1 cellular context compared by ENCODE assay signal in the genomic region with DNA sequence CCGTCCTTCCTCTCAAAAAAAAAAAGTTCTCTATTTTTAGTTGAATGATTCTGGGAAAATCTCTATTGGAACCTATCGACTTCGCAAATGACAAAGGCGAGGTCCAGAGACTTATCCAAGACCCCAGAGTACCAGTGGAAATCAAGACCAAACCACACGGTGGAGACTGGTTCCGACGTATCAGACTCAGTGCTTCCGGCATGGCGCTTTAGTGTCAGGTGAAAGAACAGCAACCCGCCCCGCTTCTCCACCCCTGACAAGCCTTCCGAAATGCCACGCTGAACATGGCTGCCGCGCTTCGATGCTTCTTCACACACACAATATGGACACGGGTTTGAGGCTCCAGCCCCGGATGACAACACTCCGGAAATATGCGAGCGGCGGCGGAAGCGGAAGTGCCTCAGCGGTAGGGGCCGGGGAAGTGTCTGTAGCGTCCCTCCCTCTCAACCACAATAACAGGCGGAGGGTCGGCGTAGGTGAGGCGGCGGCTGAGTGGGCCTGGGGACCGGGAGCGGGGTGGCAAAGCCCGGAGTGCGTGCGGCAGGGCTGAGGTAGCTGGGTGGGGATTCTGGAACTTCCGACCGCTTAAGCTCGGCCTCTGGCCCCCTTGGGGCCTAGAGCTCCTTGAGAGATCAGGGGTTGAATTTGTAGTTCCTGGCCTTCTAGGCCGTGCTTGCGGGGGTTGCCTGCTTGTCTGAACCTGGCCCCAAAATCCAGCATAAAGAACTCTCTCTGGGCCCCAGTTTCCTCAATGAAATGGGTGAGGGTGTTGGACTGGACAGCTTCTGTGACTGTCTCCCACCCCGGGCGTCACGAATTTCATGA.
TF ChIP-seq lines count a peak whose summit lies in the region.

A gene with protein sequence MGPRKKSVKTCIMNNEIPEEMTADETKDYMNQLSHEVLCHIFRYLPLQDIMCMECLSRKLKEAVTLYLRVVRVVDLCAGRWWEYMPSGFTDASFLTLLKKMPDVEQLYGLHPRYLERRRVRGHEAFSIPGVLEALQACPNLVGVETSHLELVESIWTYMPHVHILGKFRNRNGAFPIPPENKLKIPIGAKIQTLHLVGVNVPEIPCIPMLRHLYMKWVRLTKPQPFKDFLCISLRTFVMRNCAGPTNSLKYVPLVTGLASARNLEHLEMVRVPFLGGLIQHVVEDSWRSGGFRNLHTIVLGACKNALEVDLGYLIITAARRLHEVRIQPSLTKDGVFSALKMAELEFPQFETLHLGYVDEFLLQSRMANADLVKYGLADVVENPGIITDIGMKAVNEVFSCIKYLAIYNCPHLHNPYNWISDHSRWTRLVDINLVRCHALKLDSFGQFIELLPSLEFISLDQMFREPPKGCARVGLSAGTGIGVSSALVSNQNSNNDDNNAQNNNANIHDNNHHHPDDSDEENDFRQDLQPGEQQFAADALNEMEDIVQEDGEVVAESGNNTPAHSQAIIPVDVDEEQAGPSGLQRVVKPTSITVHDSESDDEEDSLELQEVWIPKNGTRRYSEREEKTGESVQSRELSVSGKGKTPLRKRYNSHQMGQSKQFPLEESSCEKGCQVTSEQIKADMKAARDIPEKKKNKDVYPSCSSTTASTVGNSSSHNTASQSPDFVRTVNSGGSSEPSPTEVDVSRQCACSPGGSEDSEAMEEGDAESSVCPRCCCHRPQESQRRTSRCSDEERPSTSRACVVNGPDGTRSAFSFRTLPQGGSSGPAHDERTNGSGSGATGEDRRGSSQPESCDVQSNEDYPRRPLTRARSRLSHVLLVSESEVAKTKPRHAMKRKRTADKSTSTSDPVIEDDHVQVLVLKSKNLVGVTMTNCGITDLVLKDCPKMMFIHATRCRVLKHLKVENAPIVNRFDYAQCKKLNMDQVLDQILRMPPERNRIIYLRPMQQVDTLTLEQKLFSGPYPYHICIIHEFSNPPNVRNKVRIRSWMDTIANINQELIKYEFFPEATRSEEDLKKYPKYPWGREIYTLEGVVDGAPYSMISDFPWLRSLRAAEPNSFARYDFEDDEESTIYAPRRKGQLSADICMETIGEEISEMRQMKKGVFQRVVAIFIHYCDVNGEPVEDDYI (plus strand): TSS at position 395 of the 825 bp plus-strand sequence. CDS start 10,819 bp downstream, outside the sequence.

TF ChIP-seq in endothelial cell of umbilical vein, 7 proteins besides CTCF, POLR2A, EP300 and RAD21 (continued from another document):
- peak; percentile 49 for TF ChIP-seq MAX (IDR thresholded peaks at IDR 0.05; ENCODE audit: insufficient read depth, insufficient read length)
- peak; percentile 46 for TF ChIP-seq JUN (IDR thresholded peaks at IDR 0.05; ENCODE audit: borderline replicate concordance, insufficient read depth, insufficient read length, low read depth)
- TF ChIP-seq GATA2 (IDR thresholded peaks at IDR 0.05; ENCODE audit: insufficient read depth, insufficient read length, low read depth, low read length), result no peak
